Comparison of ENCODE assay signal across 8 cellular contexts in genomic region chr3:140050977-140051957, GRCh38.
DNase-seq lines count a peak whose midpoint lies in the region; FAIRE-seq and TF ChIP-seq lines count a peak whose summit lies in the region.

No MANE protein-coding gene starts in this region.

- no peak overlapping the region for H3K4me2 ChIP-seq in keratinocyte (ENCODE audit: control insufficient read depth, extremely low read depth, insufficient read depth, low read depth, low read length)

- no peaks in the 10 kb centered on the region for H4K20me1 ChIP-seq in keratinocyte (ENCODE audit: control insufficient read depth, extremely low read depth, insufficient read depth, low read length)

- H3K9me3 ChIP-seq in SJCRH30 (replicated peaks) (no peaks in the 10 kb centered on the region), keratinocyte (ENCODE audit: control insufficient read depth, low read depth, low read length) (no peaks in the 10 kb centered on the region)
- no peaks in the 10 kb centered on the region for H3K9me3 ChIP-seq in effector memory CD4-positive, alpha-beta T cell (ENCODE audit: control insufficient read depth, low read length)

- DNase-seq in AML-193 (lab: John Stamatoyannopoulos, UW) = peak; percentile 28 to 37
- DNase-seq in HEK293T (ENCODE audit: extremely low spot score) = peak; percentile 42
- peak; percentile 54 for DNase-seq in SJCRH30
- peak; percentile 30 for DNase-seq in keratinocyte (ENCODE audit: low read depth, low spot score)
- no peak for DNase-seq in effector memory CD4-positive, alpha-beta T cell
- no peak for DNase-seq in COR-L47 (lab: John Stamatoyannopoulos, UW)
- no peak for DNase-seq in stimulated activated CD4-positive, alpha-beta T cell treated with anti-CD3 and anti-CD28 coated beads, Interleukin-4, amount 100 ng/mL, for 24 hours
- DNase-seq in RCC 7860 (ENCODE audit: low spot score) = no peak

- peak; percentile 46 to 74 (median 65) for TF ChIP-seq CTCF in keratinocyte (optimal IDR thresholded peaks at IDR 0.05 in 1 of 3, IDR thresholded peaks at IDR 0.05 in 1 of 3, conservative IDR thresholded peaks at IDR 0.05 in 1 of 3; ENCODE audit: extremely low read depth in 1 of 3, insufficient read depth in 2 of 3, low read length in 3 of 3)

- no peak overlapping the region for H3K4me3 ChIP-seq in SJCRH30
- no peak overlapping the region for H3K4me3 ChIP-seq in keratinocyte (ENCODE audit: control insufficient read depth in 2 of 3, extremely low read depth in 1 of 3, insufficient read depth in 2 of 3, low read depth in 1 of 3, low read length in 3 of 3)
- no peak overlapping the region for H3K4me3 ChIP-seq in effector memory CD4-positive, alpha-beta T cell (ENCODE audit: insufficient read depth, low read depth, low read length, poor library complexity, severe bottlenecking)

- POLR2A ChIA-PET in HEK293T (lab: Yijun Ruan, JAX) = no interaction called here

- H3K36me3 ChIP-seq in SJCRH30 = no peaks in the 10 kb centered on the region
- no peaks in the 10 kb centered on the region for H3K36me3 ChIP-seq in keratinocyte (ENCODE audit: control insufficient read depth in 2 of 2, extremely low read depth in 1 of 2, insufficient read depth in 2 of 2, low read length in 2 of 2)
- H3K36me3 ChIP-seq in effector memory CD4-positive, alpha-beta T cell (ENCODE audit: control insufficient read depth, insufficient read depth, low read length) = no peaks in the 10 kb centered on the region

- H3K27ac ChIP-seq in SJCRH30 = no peak overlapping the region
- no peak overlapping the region for H3K27ac ChIP-seq in keratinocyte (ENCODE audit: control insufficient read depth, insufficient read depth, low read length)
- H3K27ac ChIP-seq in effector memory CD4-positive, alpha-beta T cell (ENCODE audit: insufficient read depth, low read length, poor library complexity, severe bottlenecking) = no peak overlapping the region

- H2AFZ ChIP-seq in keratinocyte (ENCODE audit: control insufficient read depth, low read length) = no peak overlapping the region

- FAIRE-seq in keratinocyte (lab: Jason Lieb, UNC) (peak; percentile 85), RCC 7860 (lab: Jason Lieb, UNC) (no peak)

- no peaks in the 10 kb centered on the region for H3K9me1 ChIP-seq in keratinocyte (ENCODE audit: control insufficient read depth, extremely low read depth, insufficient read depth, low read length)

- no peaks in the 10 kb centered on the region for H3K79me2 ChIP-seq in keratinocyte (ENCODE audit: control insufficient read depth, insufficient read depth, low read length)

- H3K27me3 ChIP-seq in SJCRH30 (no peaks in the 10 kb centered on the region), keratinocyte (ENCODE audit: control insufficient read depth, extremely low read depth, insufficient read depth, low read length) (no peaks in the 10 kb centered on the region)
- H3K27me3 ChIP-seq in effector memory CD4-positive, alpha-beta T cell (replicated peaks; ENCODE audit: control insufficient read depth, insufficient read depth, low read length, poor library complexity, severe bottlenecking) = no peaks in the 10 kb centered on the region

- H3K9ac ChIP-seq in keratinocyte (ENCODE audit: control insufficient read depth, extremely low read depth, insufficient read depth, low read length) = no peak overlapping the region

- CTCF ChIA-PET in HEK293T (lab: Yijun Ruan, JAX) = no interaction called here

- dilution Hi-C loops in keratinocyte (cut with MboI; ENCODE audit: extremely low pct_ligation_motif_present, low sequenced_read_pairs) = no loop called here

- H3K4me1 ChIP-seq in SJCRH30 (peaks cover 11% of the 10 kb centered on the region), keratinocyte (ENCODE audit: control insufficient read depth, extremely low read depth, insufficient read depth, low read length) (peaks cover 5% of the 10 kb centered on the region)
- no peaks in the 10 kb centered on the region for H3K4me1 ChIP-seq in effector memory CD4-positive, alpha-beta T cell (ENCODE audit: control insufficient read depth, insufficient read depth, low read length, poor library complexity, severe bottlenecking)

TF ChIP-seq in HEK293T, 16 proteins besides CTCF, POLR2A, EP300 and RAD21:
- no peak for TF ChIP-seq FOXM1 (IDR thresholded peaks at IDR 0.05; ENCODE audit: borderline replicate concordance)

Comparison
In these comparisons a context has a peak if more than half of its experiments do, and no peak if none do; other contexts are left out.
1. DNase-seq: peak in AML-193 (2 of 2), HEK293T (single experiment), SJCRH30 (2 of 2) and keratinocyte (single experiment); none in effector memory CD4-positive, alpha-beta T cell (0 of 3), COR-L47 (single experiment), stimulated activated CD4-positive, alpha-beta T cell treated with anti-CD3 and anti-CD28 coated beads, Interleukin-4, amount 100 ng/mL, for 24 hours (single experiment) and RCC 7860 (single experiment).